In genomic region chr12:84996759-84997158, GRCh38 we compare ENCODE assay signal across 26 cellular contexts. TPM values are rescaled to one million over a fixed set of nuclear protein-coding genes. Genes with fewer than 3 reads are reported as not detected.
"Had no signal": no experiment of that assay in that cellular context is flagged by ENCODE, and none has a peak within 500 bp of the region (broad histone marks: within the 10 kb centered on the region; RNA-seq: fewer than 3 reads in every experiment).

No MANE protein-coding gene starts in this region.

- H3K27me3 ChIP-seq: heart left ventricle, neutrophil, spleen, testis, tibial nerve had no signal

- H3K9me3 Mint-ChIP-seq: endodermal cell; nephron progenitor cell; stimulated activated naive CD8-positive, alpha-beta T cell treated with anti-CD3 and anti-CD28 coated beads, Interleukin-15, amount 100 ng/mL, for 72 hours had no signal

- DNase-seq: effector CD4-positive, alpha-beta T cell; endodermal cell; heart left ventricle; hypothalamus; left ventricle myocardium inferior; lower lobe of right lung; mesenchymal stem cell; midbrain; naive B cell; nephron progenitor cell; spleen; stimulated activated CD4-positive, alpha-beta T cell treated with anti-CD3 and anti-CD28 coated beads, Interleukin-2, amount 100 ng/mL, for 24 hours; stimulated activated CD4-positive, alpha-beta T cell treated with anti-CD3 and anti-CD28 coated beads, Interleukin-4, amount 100 ng/mL, for 4 hours; stimulated activated naive B cell treated with anti-CD40 and anti-IgM and Interleukin-4, amounts not matched to agents 10 μg/mL and 1 μg/mL and 100 μg/mL, for 72 hours; stimulated activated naive CD8-positive, alpha-beta T cell treated with anti-CD3 and anti-CD28 coated beads, Interleukin-15, amount 100 ng/mL, for 72 hours; testis had no signal

- H3K36me3 ChIP-seq: heart left ventricle, left ventricle myocardium inferior, lower lobe of right lung, neutrophil, spleen, tibial nerve had no signal

- H3K4me1 Mint-ChIP-seq: naive B cell; stimulated activated naive B cell treated with anti-CD40 and anti-IgM and Interleukin-4, amounts not matched to agents 10 μg/mL and 1 μg/mL and 100 μg/mL, for 72 hours had no signal

- H3K36me3 Mint-ChIP-seq: naive B cell; stimulated activated naive B cell treated with anti-CD40 and anti-IgM and Interleukin-4, amounts not matched to agents 10 μg/mL and 1 μg/mL and 100 μg/mL, for 72 hours had no signal

- H3K4me3 ChIP-seq: coronary artery, heart left ventricle, left ventricle myocardium inferior, lower lobe of right lung, spleen, testis, tibial nerve had no signal

- H3K9me3 ChIP-seq: heart left ventricle, left ventricle myocardium inferior, lower lobe of right lung, neutrophil, spleen, testis, tibial nerve had no signal

- H3K4me3 Mint-ChIP-seq: endodermal cell; naive B cell; nephron progenitor cell; stimulated activated naive B cell treated with anti-CD40 and anti-IgM and Interleukin-4, amounts not matched to agents 10 μg/mL and 1 μg/mL and 100 μg/mL, for 72 hours; stimulated activated naive CD8-positive, alpha-beta T cell treated with anti-CD3 and anti-CD28 coated beads, Interleukin-15, amount 100 ng/mL, for 72 hours had no signal

- H3K27ac ChIP-seq: coronary artery, heart left ventricle, left ventricle myocardium inferior, lower lobe of right lung, neutrophil, spleen, testis, tibial nerve had no signal

- H3K4me1 ChIP-seq: heart left ventricle, left ventricle myocardium inferior, lower lobe of right lung, spleen, testis, tibial nerve had no signal

- H3K27me3 Mint-ChIP-seq: stimulated activated naive B cell treated with anti-CD40 and anti-IgM and Interleukin-4, amounts not matched to agents 10 μg/mL and 1 μg/mL and 100 μg/mL, for 72 hours; stimulated activated naive CD8-positive, alpha-beta T cell treated with anti-CD3 and anti-CD28 coated beads, Interleukin-15, amount 100 ng/mL, for 72 hours had no signal

- H3K27ac Mint-ChIP-seq: endodermal cell; naive B cell; nephron progenitor cell; stimulated activated naive B cell treated with anti-CD40 and anti-IgM and Interleukin-4, amounts not matched to agents 10 μg/mL and 1 μg/mL and 100 μg/mL, for 72 hours; stimulated activated naive CD8-positive, alpha-beta T cell treated with anti-CD3 and anti-CD28 coated beads, Interleukin-15, amount 100 ng/mL, for 72 hours had no signal

- ATAC-seq: heart left ventricle; lower lobe of right lung; sciatic nerve; stimulated activated naive B cell treated with anti-CD40 and anti-IgM and Interleukin-4, amounts not matched to agents 10 μg/mL and 1 μg/mL and 100 μg/mL, for 72 hours; stimulated activated naive CD8-positive, alpha-beta T cell treated with anti-CD3 and anti-CD28 coated beads, Interleukin-15, amount 100 ng/mL, for 72 hours had no signal

RNA-seq across cellular contexts. Expression of gene TSPAN19, which starts 39.3 kb away (rescaled TPM):
- total RNA-seq: chondrocyte, endodermal cell, endothelial cell of umbilical vein, frontal cortex, osteoblast, skeletal muscle tissue, ureter had no signal
- polyA plus RNA-seq: endothelial cell of umbilical vein had no signal

RNA-seq across cellular contexts. Expression of gene LRRIQ1, which starts 39.4 kb away (rescaled TPM):
- total RNA-seq: chondrocyte, osteoblast, skeletal muscle tissue had no signal
